8 cellular contexts compared by ENCODE assay signal in the genomic region with DNA sequence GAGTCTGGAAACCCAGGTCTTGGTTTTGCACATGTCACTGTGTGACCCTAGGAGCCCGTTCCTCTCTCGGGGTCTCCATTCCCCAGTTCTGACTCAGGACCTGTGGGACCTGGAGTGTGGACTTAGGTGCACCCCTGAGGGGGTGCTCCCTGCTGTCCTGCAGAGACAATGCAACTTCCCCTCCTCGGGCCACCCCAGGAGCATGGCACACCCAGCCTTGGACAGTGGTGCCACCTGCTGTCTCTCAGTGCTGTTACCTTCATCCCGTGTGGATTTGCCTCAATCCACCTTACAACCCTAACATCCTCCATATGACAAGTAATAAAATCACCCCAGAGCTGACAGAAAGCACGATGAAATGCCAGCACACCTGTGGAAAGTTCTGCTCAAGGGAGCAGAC. TPM values are rescaled to one million over a fixed set of nuclear protein-coding genes. Genes with fewer than 3 reads are reported as not detected.
A peak's percentile ranks its signal among the peaks of the same experiment; 100 is the strongest.
DNase-seq lines count a peak whose midpoint lies in the region; ATAC-seq, FAIRE-seq and TF ChIP-seq lines count a peak whose summit lies in the region.

No MANE protein-coding gene starts in this region.

- H3K36me3 ChIP-seq in H1 (ENCODE audit: control insufficient read depth in 2 of 4, insufficient read depth in 4 of 4, low read length in 3 of 4), result no peaks in the 10 kb centered on the region; a peak in 2 of 8 replicates

- no peak overlapping the region for H3K9ac ChIP-seq in H1 (replicated peaks in 1 of 4; ENCODE audit: extremely low read depth in 1 of 4, low read depth in 3 of 4, low read length in 3 of 4)

- FAIRE-seq in GM19239 (lab: Jason Lieb, UNC), result no peak
- no peak for FAIRE-seq in H1 (lab: Jason Lieb, UNC)

- H3K4me3 ChIP-seq in H1 (ENCODE audit: extremely low read depth in 1 of 4, insufficient read depth in 2 of 4, low read depth in 3 of 4, low read length in 4 of 4) (no peak overlapping the region), lower leg skin (ENCODE audit: low read depth, poor library complexity, severe bottlenecking) (no peak overlapping the region)

- H3K14ac ChIP-seq in H1 (ENCODE audit: insufficient read length), result no peak overlapping the region

- peaks cover 0 to 3% of the 10 kb centered on the region in 2 experiments for H4K20me1 ChIP-seq in H1 (replicated peaks in 1 of 2; ENCODE audit: control insufficient read depth in 1 of 2, insufficient read depth in 2 of 2, low read length in 2 of 2)

- H3K4me2 ChIP-seq in H1 (ENCODE audit: insufficient read depth in 1 of 2, low read depth in 2 of 2, low read length in 2 of 2), result no peak overlapping the region

- H2AK5ac ChIP-seq in H1 (ENCODE audit: low read depth, low read length), result no peak overlapping the region

- no peaks in the 10 kb centered on the region for H3K27me3 ChIP-seq in H1 (replicated peaks in 1 of 4; ENCODE audit: control insufficient read depth in 3 of 4, extremely low read depth in 1 of 4, insufficient read depth in 3 of 4, low read length in 3 of 4)

- no peaks in the 10 kb centered on the region for H3K23me2 ChIP-seq in H1 (ENCODE audit: low read depth, low read length)

- H3K4me1 Mint-ChIP-seq in T-helper 2 cell treated with Interferon-gamma antibody and Interleukin-4, amounts not matched to agents 5 μg/mL and 100 μg/mL, for 36 hours (ENCODE audit: low read depth), result no peaks in the 10 kb centered on the region

- POLR2A ChIA-PET in H1 (lab: Charles Lee; ENCODE audit: partially characterized antibody), result interaction anchor here (0.8 kb wide), 1 partner anchor 110 kb away, joined by 3 read pairs; no protein-coding TSS in a partner anchor

- no peak for TF ChIP-seq POLR2A in H1 (IDR thresholded peaks at IDR 0.05; ENCODE audit: control extremely low read depth in 1 of 2, low read depth in 2 of 2, low read length in 2 of 2)
- TF ChIP-seq POLR2A in lower leg skin (IDR thresholded peaks at IDR 0.05), result no peak

- intact Hi-C loops in lower leg skin (cut with DNase I; ENCODE audit: low total_unique reads), result no loop called here

- H4K8ac ChIP-seq in H1 (ENCODE audit: extremely low read depth, insufficient read depth, low read length), result no peak overlapping the region

- TF ChIP-seq EP300 in H1 (IDR thresholded peaks at IDR 0.05; ENCODE audit: borderline replicate concordance in 1 of 2, low read depth in 2 of 2, low read length in 2 of 2), result no peak

- no peak for ATAC-seq in GM18909 (IDR thresholded peaks at IDR 0.05; ENCODE audit: poor library complexity, unreplicated experiment)

- H3K4ac ChIP-seq in H1 (replicated peaks; ENCODE audit: insufficient read length, low read depth, low read length), result no peak overlapping the region

- no peak overlapping the region for H4K5ac ChIP-seq in H1 (ENCODE audit: insufficient read length, low read depth, low read length)

- 83% methylated on average over 5 of the region's 5 CpGs; no CpG with 5 or more reads in 1 of the 2 experiments for WGBS in H1 (ENCODE audit: extremely low coverage in 1 of 2, insufficient coverage in 1 of 2, insufficient read length in 1 of 2, insufficient replicate concordance in 2 of 2, low coverage in 1 of 2, low lambda C conversion rate in 2 of 2, missing lambda C conversion rate in 1 of 2), 2 experiments
- 46 to 54% methylated on average over 5 of the region's 5 CpGs for WGBS in lower leg skin, 2 donors

- no peak overlapping the region for H3K27ac ChIP-seq in H1 (ENCODE audit: low read depth, low read length)

- H3K79me2 ChIP-seq in H1 (ENCODE audit: control insufficient read depth in 1 of 2, insufficient read depth in 2 of 2, low read length in 2 of 2), result no peaks in the 10 kb centered on the region

- no peak overlapping the region for H4K91ac ChIP-seq in H1 (replicated peaks; ENCODE audit: insufficient read length, low read length)

- no peak overlapping the region for H3K18ac ChIP-seq in H1 (ENCODE audit: extremely low read depth, low read length)

- peak; percentile 63 to 67 (median 64) for TF ChIP-seq CTCF in H1 (IDR thresholded peaks at IDR 0.05; ENCODE audit: control extremely low read depth in 1 of 3, insufficient read depth in 1 of 3, low read depth in 1 of 3, low read length in 3 of 3)
- TF ChIP-seq CTCF in lower leg skin (IDR thresholded peaks at IDR 0.05), result no peak

- no peaks in the 10 kb centered on the region for H3K27me3 Mint-ChIP-seq in T-helper 2 cell treated with Interferon-gamma antibody and Interleukin-4, amounts not matched to agents 5 μg/mL and 100 μg/mL, for 36 hours (ENCODE audit: low read depth)

- no peak overlapping the region for H2BK15ac ChIP-seq in H1 (ENCODE audit: low read length)

- no peak overlapping the region for H3K27ac Mint-ChIP-seq in T-helper 2 cell treated with Interferon-gamma antibody and Interleukin-4, amounts not matched to agents 5 μg/mL and 100 μg/mL, for 36 hours

- DNase-seq in GM19239 (ENCODE audit: insufficient read length, low spot score) (peak; percentile 45), H1 (ENCODE audit: low read depth in 1 of 2, low spot score in 2 of 2) (no peak), NOMO-1 (lab: John Stamatoyannopoulos, UW; ENCODE audit: unreplicated experiment in 2 of 2) (no peak), cerebellar nuclear complex (lab: John Stamatoyannopoulos, UW) (no peak), lower leg skin (ENCODE audit: low spot score in 2 of 2) (no peak)
- peak; percentile 6 for DNase-seq in T-helper 2 cell treated with Interferon-gamma antibody and Interleukin-4, amounts not matched to agents 5 μg/mL and 100 μg/mL, for 36 hours (ENCODE audit: low spot score)
- DNase-seq in stimulated activated CD4-positive, alpha-beta T cell treated with anti-CD3 and anti-CD28 coated beads, Interleukin-1b, Interleukin-23, amount 100 ng/mL, for 4 hours (ENCODE audit: low read depth in 2 of 2), result peak; percentile 5

- no peak overlapping the region for H2BK5ac ChIP-seq in H1 (ENCODE audit: low read depth, low read length)

- H3K36me3 Mint-ChIP-seq in T-helper 2 cell treated with Interferon-gamma antibody and Interleukin-4, amounts not matched to agents 5 μg/mL and 100 μg/mL, for 36 hours (ENCODE audit: low read depth), result peaks cover 7% of the 10 kb centered on the region

- no peak overlapping the region for H2BK20ac ChIP-seq in H1 (ENCODE audit: low read length)

- TF ChIP-seq RAD21 in H1 (IDR thresholded peaks at IDR 0.05 in 1 of 2, conservative IDR thresholded peaks at IDR 0.05 in 1 of 2; ENCODE audit: low read depth in 2 of 2, low read length in 2 of 2), result peak; percentile 71 to 77

- 0 out of 7 replicates have a peak, but pooled peaks cover 0 to 4% (median 0%) of the 10 kb centered on the region in 4 experiments for H3K4me1 ChIP-seq in H1 (replicated peaks in 1 of 4; ENCODE audit: control insufficient read depth in 3 of 4, insufficient read depth in 4 of 4, low read length in 3 of 4)

- H2AFZ ChIP-seq in H1 (ENCODE audit: low read length), result no peak overlapping the region

- H3K9me3 ChIP-seq in H1 (ENCODE audit: insufficient read depth in 2 of 2, low read depth in 1 of 2, low read length in 1 of 2), result no peaks in the 10 kb centered on the region

- no peaks in the 10 kb centered on the region for H3K9me3 Mint-ChIP-seq in T-helper 2 cell treated with Interferon-gamma antibody and Interleukin-4, amounts not matched to agents 5 μg/mL and 100 μg/mL, for 36 hours

- CTCF ChIA-PET in H1 (lab: Charles Lee; ENCODE audit: partially characterized antibody), result interaction anchor here (0.6 to 6.0 kb wide), 10 partner anchors 8 to 110 kb away, joined by 3 to 37 read pairs (median 3); no protein-coding TSS in a partner anchor

- no peak overlapping the region for H2BK12ac ChIP-seq in H1 (ENCODE audit: low read depth, low read length)

- no peak overlapping the region for H2BK120ac ChIP-seq in H1 (replicated peaks; ENCODE audit: low read depth, low read length)

- H3K79me1 ChIP-seq in H1 (ENCODE audit: low read depth, low read length), result no peaks in the 10 kb centered on the region

- no peak overlapping the region for H3K4me3 Mint-ChIP-seq in T-helper 2 cell treated with Interferon-gamma antibody and Interleukin-4, amounts not matched to agents 5 μg/mL and 100 μg/mL, for 36 hours

- no peak overlapping the region for H3K23ac ChIP-seq in H1 (ENCODE audit: insufficient read length)

- no peak overlapping the region for H3K56ac ChIP-seq in H1 (replicated peaks; ENCODE audit: insufficient read length, low read depth, low read length)

TF ChIP-seq in H1, 55 proteins besides CTCF, POLR2A, EP300 and RAD21 (continues in another document):
- TF ChIP-seq RBBP5 (IDR thresholded peaks at IDR 0.05; ENCODE audit: borderline replicate concordance, low read depth, low read length) (no peak), RFX5 (IDR thresholded peaks at IDR 0.05; ENCODE audit: borderline replicate concordance, low read depth, low read length) (no peak), SP2 (IDR thresholded peaks at IDR 0.05; ENCODE audit: low read length) (no peak), KDM4A (IDR thresholded peaks at IDR 0.05; ENCODE audit: low read depth, low read length, severe bottlenecking) (no peak), CHD2 (IDR thresholded peaks at IDR 0.05; ENCODE audit: low read length) (no peak), CEBPB (IDR thresholded peaks at IDR 0.05; ENCODE audit: low read depth, low read length) (no peak), TAF7 (optimal IDR thresholded peaks at IDR 0.05; ENCODE audit: borderline replicate concordance, low read depth, low read length) (no peak), YY1 (IDR thresholded peaks at IDR 0.05; ENCODE audit: low read depth, low read length) (no peak)

RNA-seq across cellular contexts. Expression of a gene that starts 27.5 kb away (rescaled TPM):
- 0.58 TPM in 1 of 2 replicates, not detected in the other for total RNA-seq in H1 (2021; fragmentation: NEBNext Ultra II Directional; extraction: Animal tissue kit (Norgen Biotek cat#: 25700))
- polyA plus RNA-seq in H1 (2011; rRNA removed), result 0.44 and 0.63 TPM in 2 replicates
- polyA plus RNA-seq in H1 (2011; cell fraction: cytosol; rRNA removed), result 0.78 TPM
- polyA plus RNA-seq in H1 (2011; cell fraction: nucleus; rRNA removed), result 1.3 TPM
- polyA plus RNA-seq in H1 (2012, experiment 1 of 2), result 0.20 to 0.31 TPM (median 0.23 TPM) in 3 of 4 replicates, not detected in the other
- not detected for polyA plus RNA-seq in H1 (2012, experiment 2 of 2)
- polyA plus RNA-seq in H1 (2013, experiment 1 of 2), result 0.30 TPM
- polyA plus RNA-seq in H1 (2013, experiment 2 of 2), result 0.15 TPM
- polyA minus RNA-seq in H1 (2011; rRNA and poly(A)+ RNA removed), result not detected in 2 replicates
- polyA minus RNA-seq in H1 (2011; cell fraction: cytosol; rRNA and poly(A)+ RNA removed), result not detected
- polyA minus RNA-seq in H1 (2011; cell fraction: nucleus; rRNA and poly(A)+ RNA removed), result not detected
- under 1 TPM in 1 of 4 donors, not detected in 3; 0.65 TPM for total RNA-seq in lower leg skin

RNA-seq across cellular contexts. Expression of a gene that starts 47.3 kb away (rescaled TPM):
- total RNA-seq in H1 (2021; fragmentation: NEBNext Ultra II Directional; extraction: Animal tissue kit (Norgen Biotek cat#: 25700)), result not detected in 2 replicates
- polyA plus RNA-seq in H1 (2011; rRNA removed), result 0.12 and 0.31 TPM in 2 replicates
- polyA plus RNA-seq in H1 (2011; cell fraction: cytosol; rRNA removed), result 0.16 TPM
- 0.31 TPM for polyA plus RNA-seq in H1 (2011; cell fraction: nucleus; rRNA removed)
- polyA plus RNA-seq in H1 (2012, experiment 1 of 2), result 0.29 to 0.44 TPM in 2 of 4 replicates, not detected in the others
- polyA plus RNA-seq in H1 (2012, experiment 2 of 2), result not detected
- polyA plus RNA-seq in H1 (2013, experiment 1 of 2), result not detected
- polyA plus RNA-seq in H1 (2013, experiment 2 of 2), result not detected
- not detected in 2 replicates for polyA minus RNA-seq in H1 (2011; rRNA and poly(A)+ RNA removed)
- not detected for polyA minus RNA-seq in H1 (2011; cell fraction: cytosol; rRNA and poly(A)+ RNA removed)
- not detected for polyA minus RNA-seq in H1 (2011; cell fraction: nucleus; rRNA and poly(A)+ RNA removed)
- 1 to 10 TPM in 1 of 4 donors, not detected in 3; 1.5 TPM for total RNA-seq in lower leg skin

Comparison
In these comparisons a context has a peak if more than half of its experiments do, and no peak if none do; other contexts are left out.
1. DNase-seq: peak in GM19239 (single experiment), T-helper 2 cell treated with Interferon-gamma antibody and Interleukin-4, amounts not matched to agents 5 μg/mL and 100 μg/mL, for 36 hours (single experiment) and stimulated activated CD4-positive, alpha-beta T cell treated with anti-CD3 and anti-CD28 coated beads, Interleukin-1b, Interleukin-23, amount 100 ng/mL, for 4 hours (2 of 2); none in H1 (0 of 2), NOMO-1 (0 of 2), cerebellar nuclear complex (0 of 2) and lower leg skin (0 of 2).
2. CTCF ChIP-seq: peak in H1 (3 of 3); none in lower leg skin (0 of 3).